27 cellular contexts compared by ENCODE assay signal in the genomic region with DNA sequence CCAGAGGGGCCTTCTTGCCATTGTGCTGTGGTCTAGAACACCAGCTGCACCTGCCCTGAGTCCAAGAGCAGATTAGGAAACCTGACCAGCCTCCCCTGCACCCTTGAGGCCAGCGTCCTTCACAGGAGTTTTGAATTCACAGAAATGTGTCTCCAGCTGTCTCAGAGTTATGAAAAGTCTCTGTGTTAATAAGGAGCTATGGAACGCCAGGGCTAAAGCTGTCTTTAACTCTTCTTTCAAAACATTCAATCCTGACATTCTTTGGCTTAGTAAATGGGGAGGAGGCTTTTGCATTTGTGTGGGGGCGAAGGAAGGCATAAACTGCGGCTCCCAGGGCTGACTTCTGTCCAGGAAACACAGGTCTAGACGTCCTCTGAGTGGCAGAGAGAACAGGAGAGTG.
DNase-seq lines count a peak whose midpoint lies in the region; ATAC-seq and TF ChIP-seq lines count a peak whose summit lies in the region.
"Had no signal": no experiment of that assay in that cellular context is flagged by ENCODE, and none has a peak within 500 bp of the region (broad histone marks: within the 10 kb centered on the region; RNA-seq: fewer than 3 reads in every experiment).

No MANE protein-coding gene starts in this region.

- H3K36me3 ChIP-seq in heart right ventricle (no peaks in the 10 kb centered on the region), spleen (no peaks in the 10 kb centered on the region), PC-3 (ENCODE audit: low read depth, low read length) (no peaks in the 10 kb centered on the region)
- H3K36me3 ChIP-seq: suprapubic skin, vagina, WERI-Rb-1 had no signal

- TF ChIP-seq CTCF in heart right ventricle (IDR thresholded peaks at IDR 0.05) (no peak), spleen (IDR thresholded peaks at IDR 0.05 in 8 of 11, conservative IDR thresholded peaks at IDR 0.05 in 3 of 11) (no peak), PC-3 (conservative IDR thresholded peaks at IDR 0.05; ENCODE audit: low read depth, low read length) (no peak)

- no peak overlapping the region for H3K4me3 ChIP-seq in heart right ventricle
- no peak overlapping the region for H3K4me3 ChIP-seq in spleen
- no peak overlapping the region for H3K4me3 ChIP-seq in PC-3 (ENCODE audit: low read length)
- H3K4me3 ChIP-seq: lung, suprapubic skin, vagina had no signal

- H3K9me3 ChIP-seq in heart right ventricle, result no peaks in the 10 kb centered on the region
- no peaks in the 10 kb centered on the region for H3K9me3 ChIP-seq in spleen
- H3K9me3 ChIP-seq in PC-3 (ENCODE audit: low read length), result no peaks in the 10 kb centered on the region
- H3K9me3 ChIP-seq: suprapubic skin, vagina had no signal

- no peaks in the 10 kb centered on the region for H3K9me2 ChIP-seq in PC-3 (replicated peaks; ENCODE audit: low read length)

- H3K4me1 ChIP-seq in heart right ventricle (peaks cover 6 to 40% (median 20%) of the 10 kb centered on the region in 9 donors), spleen (peaks cover 22 to 58% (median 41%) of the 10 kb centered on the region in 6 donors), PC-3 (ENCODE audit: insufficient read depth, low read length) (peaks cover 19% of the 10 kb centered on the region)

- peaks cover 2% of the 10 kb centered on the region for H3F3A ChIP-seq in PC-3 (ENCODE audit: low read length, unreplicated experiment)

- H3K27ac ChIP-seq in heart right ventricle, result peak overlapping the region in 5 of 10 donors; percentile 23 to 66 (median 37)
- peak overlapping the region in 6 of 8 donors; percentile 13 to 42 (median 32) for H3K27ac ChIP-seq in spleen
- H3K27ac ChIP-seq in PC-3 (ENCODE audit: low read length), result no peak overlapping the region
- H3K27ac ChIP-seq: KMS-11, suprapubic skin, vagina, WERI-Rb-1 had no signal

- POLR2A ChIA-PET in PC-3 (lab: Charles Lee; ENCODE audit: unreplicated experiment), result no interaction called here

- WGBS in heart right ventricle, 2 donors, result 66 to 73% methylated on average over 5 of the region's 5 CpGs
- 77 to 92% (median 85%) methylated on average over 5 of the region's 5 CpGs for WGBS in spleen, 5 donors

- 0 out of 2 replicates have a peak, but pooled peaks cover 4% of the 10 kb centered on the region for H3K79me2 ChIP-seq in PC-3 (ENCODE audit: low read length)

- no peak overlapping the region for H3K4me2 ChIP-seq in PC-3 (ENCODE audit: low read length)
- H3K4me2 ChIP-seq: KMS-11 had no signal

- no TSS peak for BruUV-seq in PC-3 (replicated peaks; lab: Mats Ljungman, UMichigan)

- H2AFZ ChIP-seq in PC-3 (ENCODE audit: low read length), result no peak overlapping the region

- ATAC-seq in heart right ventricle (peak in 5 of 8 donors; percentile 22 to 46 (median 27)), PC-3 (no peak), HG02970 (IDR thresholded peaks at IDR 0.05; ENCODE audit: low FRiP score, unreplicated experiment) (no peak)
- ATAC-seq: HCT116 had no signal

- TF ChIP-seq POLR2A in spleen (IDR thresholded peaks at IDR 0.05), result no peak

- H3K27me3 ChIP-seq in heart right ventricle (no peaks in the 10 kb centered on the region), spleen (replicated peaks in 1 of 7) (no peaks in the 10 kb centered on the region), PC-3 (ENCODE audit: low read length) (no peaks in the 10 kb centered on the region)
- H3K27me3 ChIP-seq: suprapubic skin, vagina had no signal

- H3K9ac ChIP-seq in PC-3 (ENCODE audit: low read length), result no peak overlapping the region
- H3K9ac ChIP-seq: KMS-11 had no signal

- DNase-seq in heart right ventricle (no peak), cardiac septum (ENCODE audit: low spot score) (no peak), NCI-H524 (lab: John Stamatoyannopoulos, UW) (peak; percentile 13 to 63), iris pigment epithelial cell (ENCODE audit: low read depth) (peak; percentile 68), spleen (no peak), PC-3 (no peak), kidney tubule cell (ENCODE audit: low spot score) (no peak)
- DNase-seq: activated CD4-positive, alpha-beta memory T cell treated with anti-CD3 and anti-CD28 coated beads, Interleukin-2, amount 10 ng/mL, durations not matched to agents 7 days and 5 days; activated naive CD4-positive, alpha-beta T cell; anterior cingulate cortex; CD4-positive, CD25-positive, alpha-beta regulatory T cell; effector CD4-positive, alpha-beta T cell; erythroblast; foreskin melanocyte; hypothalamus; islet precursor cell; NCI-H1694; NCI-H2171; NCI-H69; RPMI8226; WERI-Rb-1 had no signal

- no peaks in the 10 kb centered on the region for H4K20me1 ChIP-seq in PC-3 (ENCODE audit: low read length)

- intact Hi-C loops in heart right ventricle (cut with DNase I), result no loop called here
- intact Hi-C loops in cardiac septum (cut with DNase I), result no loop called here
- intact Hi-C loops in spleen (cut with DNase I; ENCODE audit: low total_unique reads), result no loop called here
- intact Hi-C loops in PC-3 (cut with micrococcal nuclease), result no loop called here

- CTCF ChIA-PET in PC-3 (lab: Charles Lee), result no interaction called here

Comparison
In these comparisons a context has a peak if more than half of its experiments do, and no peak if none do; other contexts are left out.
1. ATAC-seq: peak in heart right ventricle (5 of 8); none in PC-3 (single experiment) and HG02970 (single experiment).
2. DNase-seq: peak in NCI-H524 (2 of 2) and iris pigment epithelial cell (single experiment); none in heart right ventricle (0 of 2), cardiac septum (single experiment), spleen (single experiment), PC-3 (single experiment) and kidney tubule cell (single experiment).